9 cellular contexts compared by ENCODE assay signal in genomic region chr20:15863735-15864134, GRCh38.
"Had no signal": no experiment of that assay in that cellular context is flagged by ENCODE, and none has a peak within 500 bp of the region (broad histone marks: within the 10 kb centered on the region; RNA-seq: fewer than 3 reads in every experiment).

No MANE protein-coding gene starts in this region.

- FAIRE-seq: HepG2 had no signal

- H2AFZ ChIP-seq: GM23248 had no signal

- H3K27ac ChIP-seq: GM23248, HL-60 had no signal

- H3K36me3 Mint-ChIP-seq: IgD-negative memory B cell had no signal

- H3K9me3 ChIP-seq: HAP-1 had no signal

- DNase-seq: GM23248, GOT3, H7, HFFc6 had no signal

- H3K27me3 Mint-ChIP-seq: IgD-negative memory B cell had no signal

- H3K27ac Mint-ChIP-seq: HFFc6, IgD-negative memory B cell had no signal

- H3K36me3 ChIP-seq: HAP-1 had no signal

- H3K4me3 Mint-ChIP-seq: HFFc6, IgD-negative memory B cell had no signal

- ATAC-seq: HCT116, HepG2 had no signal

- H3K4me1 ChIP-seq: HAP-1 had no signal

- H3K9me3 Mint-ChIP-seq: IgD-negative memory B cell had no signal

- H3K9ac ChIP-seq: GM23248 had no signal

- H3K4me3 ChIP-seq: GM23248, HAP-1 had no signal
